Comparison of ENCODE assay signal across 30 cellular contexts in the genomic region with DNA sequence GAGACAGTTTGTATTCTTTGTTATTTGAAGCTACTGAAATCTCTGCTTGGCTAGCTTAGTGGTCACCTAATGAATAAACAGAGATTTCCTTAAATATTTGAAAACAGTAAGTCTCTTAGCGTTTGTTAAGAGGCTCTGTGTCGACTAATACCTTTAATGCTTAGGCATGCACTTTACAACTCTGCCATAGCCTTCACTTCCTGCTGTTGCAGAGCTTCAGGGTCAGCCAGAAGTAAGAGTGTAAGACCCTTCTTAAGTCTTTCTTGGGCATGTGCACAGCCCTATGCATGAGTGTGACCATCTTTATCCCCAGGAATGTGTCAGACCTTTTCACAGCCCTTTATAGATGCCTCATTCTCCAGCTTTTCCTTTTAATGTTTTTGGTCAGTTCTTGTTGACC.
"Had no signal": no experiment of that assay in that cellular context is flagged by ENCODE, and none has a peak within 500 bp of the region (broad histone marks: within the 10 kb centered on the region; RNA-seq: fewer than 3 reads in every experiment).

No MANE protein-coding gene starts in this region.

- H3K4me3 ChIP-seq: esophagus muscularis mucosa, gastroesophageal sphincter, heart right ventricle had no signal

- H3K9me3 ChIP-seq: esophagus muscularis mucosa, gastroesophageal sphincter had no signal

- DNase-seq: activated CD4-positive, alpha-beta memory T cell treated with anti-CD3 and anti-CD28 coated beads, Interleukin-2, amount 10 ng/mL, durations not matched to agents 7 days and 5 days; activated CD4-positive, alpha-beta T cell treated with anti-CD3 and anti-CD28 coated beads for 1 hour; activated CD4-positive, alpha-beta T cell treated with anti-CD3 and anti-CD28 coated beads for 4 hours; activated CD4-positive, alpha-beta T cell treated with anti-CD3 and anti-CD28 coated beads, Interleukin-2, amount 10 ng/mL, durations not matched to agents 7 days and 5 days; activated CD4-positive, alpha-beta T cell treated with anti-CD3 and anti-CD28 coated beads, Interleukin-2, amount 50 U/mL, for 4 hours; activated effector memory CD4-positive, alpha-beta T cell treated with Interleukin-2 at 50 U/mL for 16 hours; activated gamma-delta T cell treated with Interleukin-2 at 50 U/mL for 16 hours; activated naive CD4-positive, alpha-beta T cell treated with anti-CD3 and anti-CD28 coated beads, Interleukin-2, amount 50 U/mL, for 16 hours; activated naive CD4-positive, alpha-beta T cell treated with Interleukin-2 at 50 U/mL for 16 hours; activated T-cell treated with anti-CD3 and anti-CD28 coated beads, Interleukin-2, amount 50 U/mL, for 4 hours; amniotic stem cell; anterior cingulate cortex; brain microvascular endothelial cell; caudate nucleus; cortex of kidney; dermis blood vessel endothelial cell; effector CD4-positive, alpha-beta T cell; effector memory CD8-positive, alpha-beta T cell; erythroblast; foreskin melanocyte; heart right ventricle; T-helper 2 cell had no signal

- H3K27me3 ChIP-seq: brain microvascular endothelial cell, esophagus muscularis mucosa, gastroesophageal sphincter, heart right ventricle had no signal

- H3K27ac ChIP-seq: brain microvascular endothelial cell, esophagus muscularis mucosa, gastroesophageal sphincter, heart right ventricle, VCaP had no signal

- FAIRE-seq: astrocyte, colon, TTC549 had no signal

- H3K4me1 ChIP-seq: esophagus muscularis mucosa, gastroesophageal sphincter, heart right ventricle had no signal

- ATAC-seq: activated T-cell treated with anti-CD3 and anti-CD28 coated beads, Interleukin-2, amount 50 U/mL, for 4 hours; activated T-helper 17 cell treated with anti-CD3 and anti-CD28 coated beads, Interleukin-2, amount 50 U/mL, for 72 hours; effector memory CD8-positive, alpha-beta T cell; gastroesophageal sphincter; heart right ventricle; WTC11 had no signal

- H3K36me3 ChIP-seq: brain microvascular endothelial cell, esophagus muscularis mucosa, gastroesophageal sphincter had no signal
